In genomic region chr22:37160037-37160436, GRCh38 we compare ENCODE assay signal across 23 cellular contexts. TPM values are rescaled to one million over a fixed set of nuclear protein-coding genes. Genes with fewer than 3 reads are reported as not detected.
A peak's percentile ranks its signal among the peaks of the same experiment; 100 is the strongest.
DNase-seq lines count a peak whose midpoint lies in the region; ATAC-seq and TF ChIP-seq lines count a peak whose summit lies in the region.
"Had no signal": no experiment of that assay in that cellular context is flagged by ENCODE, and none has a peak within 500 bp of the region (broad histone marks: within the 10 kb centered on the region; RNA-seq: fewer than 3 reads in every experiment).

No MANE protein-coding gene starts in this region.

- no peak for TF ChIP-seq POLR2A in stomach (IDR thresholded peaks at IDR 0.05)

- CTCF ChIA-PET in CD8-positive, alpha-beta memory T cell (lab: Charles Lee) = interaction anchor here (0.7 to 9.6 kb wide), 3 partner anchors 10 to 84 kb away, joined by 3 to 127 read pairs (median 124); partner anchors contain the start of genes IL2RB and RAC2

- peak overlapping the region in 4 of 7 donors; percentile 45 to 62 (median 52) for H3K4me3 Mint-ChIP-seq in CD8-positive, alpha-beta memory T cell
- H3K4me3 Mint-ChIP-seq in activated naive CD8-positive, alpha-beta T cell treated with anti-CD3 and anti-CD28 coated beads, Interleukin-2, amount 50 U/mL, for 24 hours = no peak overlapping the region
- H3K4me3 Mint-ChIP-seq: nephron progenitor cell had no signal

- H4K5ac ChIP-seq in mesendoderm (ENCODE audit: low read length) = no peak overlapping the region

- POLR2A ChIA-PET in CD8-positive, alpha-beta memory T cell (lab: Charles Lee) = interaction anchor here (0.7 kb wide), 2 partner anchors 36 to 45 kb away, joined by 3 to 4 read pairs; no protein-coding TSS in a partner anchor

- peaks cover 0 to 3% of the 10 kb centered on the region in 2 donors for H3K27me3 Mint-ChIP-seq in CD8-positive, alpha-beta memory T cell
- H3K27me3 Mint-ChIP-seq in activated naive CD8-positive, alpha-beta T cell treated with anti-CD3 and anti-CD28 coated beads, Interleukin-2, amount 50 U/mL, for 24 hours = peaks cover 2% of the 10 kb centered on the region

- no peaks in the 10 kb centered on the region for H3K79me2 ChIP-seq in mesendoderm (ENCODE audit: control insufficient read depth, insufficient read depth, low read length)

- no peak overlapping the region for H3K9ac ChIP-seq in mesendoderm (ENCODE audit: low read length)

- H3K56ac ChIP-seq in mesendoderm (ENCODE audit: low read length) = no peak overlapping the region

- H3K4me3 ChIP-seq in CD8-positive, alpha-beta memory T cell (ENCODE audit: low read length) = no peak overlapping the region
- H3K4me3 ChIP-seq in RWPE2 (ENCODE audit: severe bottlenecking) = no peak overlapping the region
- H3K4me3 ChIP-seq in mesendoderm (ENCODE audit: low read length) = no peak overlapping the region
- H3K4me3 ChIP-seq in stomach = no peak overlapping the region
- H3K4me3 ChIP-seq: prostate gland, smooth muscle cell had no signal

- no peak overlapping the region for H3K4me2 ChIP-seq in mesendoderm (ENCODE audit: low read length)
- H3K4me2 ChIP-seq: smooth muscle cell had no signal

- TF ChIP-seq EP300 in stomach (IDR thresholded peaks at IDR 0.05) = no peak

- H2BK120ac ChIP-seq in mesendoderm (ENCODE audit: low read depth, low read length) = no peak overlapping the region

- WGBS in mesendoderm (ENCODE audit: extremely low coverage, insufficient coverage, low lambda C conversion rate) = no CpG with 5 or more reads among the region's 6 CpGs
- WGBS in stomach, 5 donors = 48 to 61% (median 54%) methylated on average over 6 of the region's 6 CpGs

- peak; percentile 37; the same call in 1 of the 3 replicates for ATAC-seq in RWPE2 (ENCODE audit: low read depth)
- no peak for ATAC-seq in activated naive CD8-positive, alpha-beta T cell treated with anti-CD3 and anti-CD28 coated beads, Interleukin-2, amount 50 U/mL, for 24 hours
- no peak for ATAC-seq in HG03571 (IDR thresholded peaks at IDR 0.05; ENCODE audit: unreplicated experiment)

- no peak for DNase-seq in CD8-positive, alpha-beta memory T cell
- DNase-seq in RWPE2 (ENCODE audit: low spot score) (no peak), mesendoderm (peak; percentile 40), NK-92 (lab: John Stamatoyannopoulos, UW; ENCODE audit: unreplicated experiment) (no peak), stomach (no peak)
- no peak for DNase-seq in activated naive CD8-positive, alpha-beta T cell treated with anti-CD3 and anti-CD28 coated beads, Interleukin-2, amount 50 U/mL, for 24 hours
- DNase-seq in NK-92 treated with Interleukin-12 subunit alpha and Interleukin-12 subunit beta, amount 100 ng/mL, for 24 hours (lab: John Stamatoyannopoulos, UW) = no peak
- DNase-seq: activated CD4-positive, alpha-beta T cell treated with anti-CD3 and anti-CD28 coated beads for 4 hours; activated T-cell treated with anti-CD3 and anti-CD28 coated beads, Interleukin-2, amount 50 U/mL, for 1 hour; caudate nucleus; hypothalamus; mesenchymal stem cell; NCI-H1105; NCI-H2081 treated with DMSO at 0.1 percent for 48 hours; NCI-H524; nephron progenitor cell; stimulated activated CD8-positive, alpha-beta memory T cell treated with anti-CD3 and anti-CD28 coated beads, Interleukin-4, amount 100 ng/mL, for 48 hours had no signal

- H3K4ac ChIP-seq in mesendoderm (ENCODE audit: low read depth, low read length) = no peak overlapping the region

- no peak overlapping the region for H2BK15ac ChIP-seq in mesendoderm (replicated peaks; ENCODE audit: low read depth)

- H2BK5ac ChIP-seq in mesendoderm (ENCODE audit: low read length) = no peak overlapping the region

- H3K18ac ChIP-seq in mesendoderm (ENCODE audit: low read length) = no peak overlapping the region

- no peak overlapping the region for H2AK5ac ChIP-seq in mesendoderm (ENCODE audit: low read length)

- no peaks in the 10 kb centered on the region for H3K9me3 ChIP-seq in CD8-positive, alpha-beta memory T cell (ENCODE audit: low read length)
- H3K9me3 ChIP-seq in RWPE2 (ENCODE audit: severe bottlenecking) = peaks cover 2% of the 10 kb centered on the region
- peaks cover 0 to 5% (median 2%) of the 10 kb centered on the region in 4 donors for H3K9me3 ChIP-seq in stomach
- H3K9me3 ChIP-seq: prostate gland had no signal

- H3K36me3 ChIP-seq in CD8-positive, alpha-beta memory T cell (ENCODE audit: insufficient read depth, low read length) = no peaks in the 10 kb centered on the region
- H3K36me3 ChIP-seq in RWPE2 (ENCODE audit: low read depth) (no peaks in the 10 kb centered on the region), mesendoderm (ENCODE audit: control insufficient read depth, insufficient read depth, low read length) (no peaks in the 10 kb centered on the region), stomach (no peaks in the 10 kb centered on the region)
- H3K36me3 ChIP-seq: prostate gland had no signal

- H3K27me3 ChIP-seq in CD8-positive, alpha-beta memory T cell (ENCODE audit: insufficient read depth, low read length, poor library complexity, severe bottlenecking) = no peaks in the 10 kb centered on the region
- H3K27me3 ChIP-seq in RWPE2 (ENCODE audit: insufficient read depth, poor library complexity, severe bottlenecking) (no peaks in the 10 kb centered on the region), mesendoderm (ENCODE audit: insufficient read depth, low read length, poor library complexity) (no peaks in the 10 kb centered on the region), stomach (peaks cover 0 to 18% (median 0%) of the 10 kb centered on the region in 3 donors)

- no peaks in the 10 kb centered on the region for H3K36me3 Mint-ChIP-seq in CD8-positive, alpha-beta memory T cell
- no peaks in the 10 kb centered on the region for H3K36me3 Mint-ChIP-seq in activated naive CD8-positive, alpha-beta T cell treated with anti-CD3 and anti-CD28 coated beads, Interleukin-2, amount 50 U/mL, for 24 hours (ENCODE audit: low read depth)

- H3K4me1 Mint-ChIP-seq in CD8-positive, alpha-beta memory T cell = peaks cover 77 to 85% (median 78%) of the 10 kb centered on the region in 3 donors
- peaks cover 86% of the 10 kb centered on the region for H3K4me1 Mint-ChIP-seq in activated naive CD8-positive, alpha-beta T cell treated with anti-CD3 and anti-CD28 coated beads, Interleukin-2, amount 50 U/mL, for 24 hours

- no peaks in the 10 kb centered on the region for H3K9me3 Mint-ChIP-seq in CD8-positive, alpha-beta memory T cell
- no peaks in the 10 kb centered on the region for H3K9me3 Mint-ChIP-seq in activated naive CD8-positive, alpha-beta T cell treated with anti-CD3 and anti-CD28 coated beads, Interleukin-2, amount 50 U/mL, for 24 hours

- no peak overlapping the region for H4K8ac ChIP-seq in mesendoderm (ENCODE audit: low read depth, low read length)

- TF ChIP-seq CTCF in RWPE2 (IDR thresholded peaks at IDR 0.05; ENCODE audit: poor library complexity, severe bottlenecking) (no peak), stomach (IDR thresholded peaks at IDR 0.05) (no peak)

- no peak overlapping the region for H3K23ac ChIP-seq in mesendoderm (ENCODE audit: low read length)

- H3K27ac Mint-ChIP-seq in CD8-positive, alpha-beta memory T cell = peak overlapping the region; percentile 50 to 99 (median 94)
- peak overlapping the region; percentile 17 for H3K27ac Mint-ChIP-seq in activated naive CD8-positive, alpha-beta T cell treated with anti-CD3 and anti-CD28 coated beads, Interleukin-2, amount 50 U/mL, for 24 hours
- H3K27ac Mint-ChIP-seq: nephron progenitor cell had no signal

- H3K27ac ChIP-seq in CD8-positive, alpha-beta memory T cell (ENCODE audit: low read depth, low read length) = no peak overlapping the region
- H3K27ac ChIP-seq in RWPE2 (ENCODE audit: poor library complexity, severe bottlenecking) = no peak overlapping the region
- H3K27ac ChIP-seq in mesendoderm (ENCODE audit: low read depth, low read length) = no peak overlapping the region
- no peak overlapping the region for H3K27ac ChIP-seq in stomach
- H3K27ac ChIP-seq: prostate gland had no signal

- peaks cover 52% of the 10 kb centered on the region for H3K4me1 ChIP-seq in CD8-positive, alpha-beta memory T cell (ENCODE audit: insufficient read depth, low read length)
- H3K4me1 ChIP-seq in RWPE2 (ENCODE audit: insufficient read depth, poor library complexity, severe bottlenecking) (no peaks in the 10 kb centered on the region), mesendoderm (ENCODE audit: control insufficient read depth, low read depth, low read length) (no peaks in the 10 kb centered on the region), stomach (no peaks in the 10 kb centered on the region)
- H3K4me1 ChIP-seq: prostate gland had no signal

- no peaks in the 10 kb centered on the region for H3K79me1 ChIP-seq in mesendoderm (ENCODE audit: low read length)

- intact Hi-C loops in stomach (cut with DNase I; ENCODE audit: low total_unique reads) = loop anchor here (5.0 kb wide), 1 partner anchor 42 kb away; no protein-coding TSS in a partner anchor

RNA-seq across cellular contexts. Expression of gene IL2RB, which starts 10.3 kb away (rescaled TPM):
- 100 to 1,000 TPM; 238 to 243 TPM for total RNA-seq in CD8-positive, alpha-beta memory T cell
- polyA plus RNA-seq in CD8-positive, alpha-beta memory T cell = 459 TPM
- polyA plus RNA-seq in mesendoderm (2013, experiment 1 of 2) = 1.2 TPM
- 1.2 TPM for polyA plus RNA-seq in mesendoderm (2013, experiment 2 of 2)
- total RNA-seq in stomach = 1 to 10 TPM in 2 of 5 donors, under 1 TPM in 1, not detected in 2; 0.73 to 5.3 (median 5.2) TPM
- 1 to 10 TPM in 1 of 3 donors, under 1 TPM in 2; 0.44 to 2.6 (median 0.58) TPM for polyA plus RNA-seq in stomach
- total RNA-seq: G401, HT-29, LHCN-M2 had no signal

RNA-seq across cellular contexts. Expression of gene C1QTNF6, which starts 28.0 kb away (rescaled TPM):
- 1 to 10 TPM; 3.6 to 4.3 TPM for total RNA-seq in CD8-positive, alpha-beta memory T cell
- 1.8 TPM for polyA plus RNA-seq in CD8-positive, alpha-beta memory T cell
- polyA plus RNA-seq in mesendoderm (2013, experiment 1 of 2) = 1.8 TPM
- 2.5 TPM for polyA plus RNA-seq in mesendoderm (2013, experiment 2 of 2)
- 10 to 100 TPM in 1 of 5 donors, 1 to 10 TPM in 2, under 1 TPM in 1, not detected in 1; 0.45 to 10.4 (median 3.0) TPM for total RNA-seq in stomach
- polyA plus RNA-seq in stomach = 1 to 10 TPM; 2.3 to 4.5 (median 4.1) TPM

RNA-seq across cellular contexts. Expression of gene TMPRSS6, which starts 50.5 kb away (rescaled TPM):
- total RNA-seq in CD8-positive, alpha-beta memory T cell = under 1 TPM; 0.42 to 0.68 TPM
- polyA plus RNA-seq in CD8-positive, alpha-beta memory T cell = 0.16 TPM
- 0.03 TPM for polyA plus RNA-seq in mesendoderm (2013, experiment 1 of 2)
- polyA plus RNA-seq in mesendoderm (2013, experiment 2 of 2) = not detected
- total RNA-seq in stomach = 1 to 10 TPM in 1 of 5 donors, not detected in 4; 1.5 TPM
- under 1 TPM; 0.25 to 0.62 (median 0.31) TPM for polyA plus RNA-seq in stomach
- total RNA-seq: G401, HT-29, LHCN-M2, smooth muscle cell had no signal
- polyA plus RNA-seq: smooth muscle cell had no signal

RNA-seq across cellular contexts. Expression of gene SSTR3, which starts 52.2 kb away (rescaled TPM):
- total RNA-seq in CD8-positive, alpha-beta memory T cell = under 1 TPM; 0.24 to 0.62 TPM
- 0.59 TPM for polyA plus RNA-seq in CD8-positive, alpha-beta memory T cell
- polyA plus RNA-seq in mesendoderm (2013, experiment 1 of 2) = 0.03 TPM
- 0.01 TPM for polyA plus RNA-seq in mesendoderm (2013, experiment 2 of 2)
- under 1 TPM in 1 of 5 donors, not detected in 4; 0.37 TPM for total RNA-seq in stomach
- under 1 TPM in 2 of 3 donors, not detected in 1; 0.05 to 0.12 TPM for polyA plus RNA-seq in stomach
- total RNA-seq: G401, HT-29, LHCN-M2, smooth muscle cell had no signal
- polyA plus RNA-seq: smooth muscle cell had no signal

Comparison
In these comparisons a context has a peak if more than half of its experiments do, and no peak if none do; other contexts are left out.
1. RNA of gene IL2RB, which starts 10.3 kb away (total RNA-seq): 238 to 243 TPM in CD8-positive, alpha-beta memory T cell; 0.73 to 5.3 TPM in stomach; every median in the first group is over 10 times any median in the second.